ENCODE assay signal across 21 cellular contexts in the genomic region with DNA sequence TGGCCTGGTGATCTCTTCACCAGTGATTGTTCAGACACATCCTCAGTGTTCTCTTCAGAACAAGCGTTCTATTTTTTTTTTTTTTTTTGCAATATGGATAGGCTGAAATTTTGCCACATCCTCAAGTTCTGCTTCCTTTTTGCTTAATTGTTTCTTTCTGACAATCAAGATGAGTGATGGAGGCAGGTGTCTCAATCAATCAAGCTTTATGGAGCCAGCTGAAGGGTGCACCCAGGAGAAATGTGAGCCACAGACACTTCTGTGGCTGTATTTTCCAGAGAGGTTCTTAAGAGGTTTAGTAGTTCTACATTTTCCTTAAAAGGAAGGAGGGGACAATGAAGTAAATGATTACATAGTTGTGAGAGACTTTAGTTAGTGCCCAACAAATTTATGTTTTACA. TPM values are rescaled to one million over a fixed set of nuclear protein-coding genes. Genes with fewer than 3 reads are reported as not detected.
DNase-seq lines count a peak whose midpoint lies in the region; ATAC-seq and TF ChIP-seq lines count a peak whose summit lies in the region.
"Had no signal": no experiment of that assay in that cellular context is flagged by ENCODE, and none has a peak within 500 bp of the region (broad histone marks: within the 10 kb centered on the region; RNA-seq: fewer than 3 reads in every experiment).

No MANE protein-coding gene starts in this region.

- no peak for TF ChIP-seq CTCF in GM10266 (IDR thresholded peaks at IDR 0.05; ENCODE audit: control insufficient read depth, insufficient read depth, low read depth, missing control alignments)

- DNase-seq in DMS79 treated with DMSO at 0.1 percent for 48 hours (lab: John Stamatoyannopoulos, UW) (peak; percentile 18), DMS79 (lab: John Stamatoyannopoulos, UW) (no peak), HEK293T (ENCODE audit: extremely low spot score) (no peak), NCI-H524 (lab: John Stamatoyannopoulos, UW) (peak; percentile 30 to 81), myocyte (ENCODE audit: low read depth) (peak; percentile 79), GM10266 (ENCODE audit: extremely low spot score) (no peak), DMS53 (lab: John Stamatoyannopoulos, UW) (no peak)
- DNase-seq: BE2C; CD8-positive, alpha-beta memory T cell; DMS 273 treated with DMSO at 0.1 percent for 48 hours; GOT3; HCEC 1CT; NCI-H1105; NCI-H1694 treated with DMSO at 0.1 percent for 48 hours; NCI-H2081; NCI-H748 treated with DMSO at 0.1 percent for 48 hours; NK-92 treated with Interleukin-12 subunit alpha and Interleukin-12 subunit beta, amount 100 ng/mL, for 24 hours; Right ventricle myocardium superior; RPMI8226; T-helper 2 cell had no signal

- POLR2A ChIA-PET in HEK293T (lab: Yijun Ruan, JAX), result no interaction called here

- ATAC-seq in GM21786 (IDR thresholded peaks at IDR 0.05; ENCODE audit: unreplicated experiment), result no peak

- CTCF ChIA-PET in HEK293T (lab: Yijun Ruan, JAX), result no interaction called here

TF ChIP-seq in HEK293T, 16 proteins besides CTCF, POLR2A, EP300 and RAD21:
- TF ChIP-seq, protein P1, sequence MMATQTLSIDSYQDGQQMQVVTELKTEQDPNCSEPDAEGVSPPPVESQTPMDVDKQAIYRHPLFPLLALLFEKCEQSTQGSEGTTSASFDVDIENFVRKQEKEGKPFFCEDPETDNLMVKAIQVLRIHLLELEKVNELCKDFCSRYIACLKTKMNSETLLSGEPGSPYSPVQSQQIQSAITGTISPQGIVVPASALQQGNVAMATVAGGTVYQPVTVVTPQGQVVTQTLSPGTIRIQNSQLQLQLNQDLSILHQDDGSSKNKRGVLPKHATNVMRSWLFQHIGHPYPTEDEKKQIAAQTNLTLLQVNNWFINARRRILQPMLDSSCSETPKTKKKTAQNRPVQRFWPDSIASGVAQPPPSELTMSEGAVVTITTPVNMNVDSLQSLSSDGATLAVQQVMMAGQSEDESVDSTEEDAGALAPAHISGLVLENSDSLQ (IDR thresholded peaks at IDR 0.05), result peak; percentile 61
- TF ChIP-seq SUZ12 (IDR thresholded peaks at IDR 0.05), result no peak

RNA-seq across cellular contexts. Expression of a gene that starts 43.9 kb away (rescaled TPM):
- total RNA-seq in myocyte, result 0.21 and 0.83 TPM in 2 replicates
- 3.1 TPM for polyA plus RNA-seq in myocyte (2012)
- total RNA-seq: Right ventricle myocardium superior had no signal

Comparison
In these comparisons a context has a peak if more than half of its experiments do, and no peak if none do; other contexts are left out.
1. DNase-seq: peak in DMS79 treated with DMSO at 0.1 percent for 48 hours (single experiment), NCI-H524 (2 of 2) and myocyte (single experiment); none in DMS79 (single experiment), HEK293T (single experiment), GM10266 (single experiment) and DMS53 (single experiment).